ENCODE assay signal across 19 cellular contexts in the genomic region with DNA sequence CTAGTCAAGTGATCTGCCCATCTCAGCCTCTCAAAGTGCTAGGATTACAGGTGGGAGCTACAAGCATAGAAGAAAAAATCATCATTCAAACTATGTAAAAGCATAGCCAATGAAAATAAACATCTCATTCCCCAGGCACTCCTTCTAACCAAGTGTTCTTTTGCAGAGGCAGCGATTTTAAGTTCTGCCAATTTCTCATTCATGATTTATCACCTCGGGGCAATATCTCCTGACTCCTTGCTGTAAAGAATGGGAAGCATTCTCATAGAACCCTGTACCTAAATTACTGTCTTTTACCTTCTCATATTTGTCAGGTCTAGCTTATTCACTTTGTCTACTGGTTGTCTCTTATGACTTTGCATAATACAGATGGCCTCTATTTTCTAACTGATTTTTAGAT.
"Had no signal": no experiment of that assay in that cellular context is flagged by ENCODE, and none has a peak within 500 bp of the region (broad histone marks: within the 10 kb centered on the region; RNA-seq: fewer than 3 reads in every experiment).

No MANE protein-coding gene starts in this region.

- ATAC-seq: activated CD8-positive, alpha-beta T cell treated with anti-CD3 and anti-CD28 coated beads, Interleukin-2, amount 10 ng/mL, durations not matched to agents 7 days and 5 days; esophagus mucosa; T-cell had no signal

- H3K27ac ChIP-seq: coronary artery, prostate gland, right atrium auricular region, SJSA1 had no signal

- H3K36me3 ChIP-seq: prostate gland, right atrium auricular region, SJSA1 had no signal

- H3K4me1 ChIP-seq: prostate gland, SJSA1 had no signal

- H3K9me3 ChIP-seq: prostate gland, right atrium auricular region, SJSA1 had no signal

- H3K9me3 Mint-ChIP-seq: activated naive CD4-positive, alpha-beta T cell treated with anti-CD3 and anti-CD28 coated beads for 36 hours; activated T-cell treated with anti-CD3 and anti-CD28 coated beads, Interleukin-2, amount 50 U/mL, for 24 hours; activated T-helper 2 cell treated with anti-CD3 and anti-CD28 coated beads, Interferon-gamma antibody, Interleukin-2, Interleukin-4, amounts not matched to agents 10 μg/mL and 5 μg/mL and 100 μg/mL, durations not matched to agents 14 hours and 24 hours and 36 hours; neural crest cell; stimulated activated naive CD8-positive, alpha-beta T cell treated with anti-CD3 and anti-CD28 coated beads, Interleukin-15, Interleukin-2, amounts not matched to agents 100 ng/mL and 50 ng/mL, for 24 hours; T-cell had no signal

- H3K27ac Mint-ChIP-seq: activated CD4-positive, alpha-beta T cell treated with anti-CD3 and anti-CD28 coated beads, Interleukin-2, amount 10 ng/mL, durations not matched to agents 7 days and 5 days; activated CD8-positive, alpha-beta T cell treated with anti-CD3 and anti-CD28 coated beads, Interleukin-2, amount 10 ng/mL, durations not matched to agents 7 days and 5 days; activated naive CD4-positive, alpha-beta T cell treated with anti-CD3 and anti-CD28 coated beads for 36 hours; activated T-cell treated with anti-CD3 and anti-CD28 coated beads, Interleukin-2, amount 50 U/mL, for 24 hours; activated T-helper 2 cell treated with anti-CD3 and anti-CD28 coated beads, Interferon-gamma antibody, Interleukin-2, Interleukin-4, amounts not matched to agents 10 μg/mL and 5 μg/mL and 100 μg/mL, durations not matched to agents 14 hours and 24 hours and 36 hours; stimulated activated naive CD8-positive, alpha-beta T cell treated with anti-CD3 and anti-CD28 coated beads, Interleukin-15, Interleukin-2, amounts not matched to agents 100 ng/mL and 50 ng/mL, for 24 hours; T-cell had no signal

- H3K4me3 ChIP-seq: coronary artery, lung, prostate gland, right atrium auricular region, SJSA1 had no signal

- H3K27me3 ChIP-seq: right atrium auricular region, SJSA1 had no signal

- H3K36me3 Mint-ChIP-seq: T-cell had no signal

- H3K4me3 Mint-ChIP-seq: activated CD4-positive, alpha-beta T cell treated with anti-CD3 and anti-CD28 coated beads, Interleukin-2, amount 10 ng/mL, durations not matched to agents 7 days and 5 days; activated CD8-positive, alpha-beta T cell treated with anti-CD3 and anti-CD28 coated beads, Interleukin-2, amount 10 ng/mL, durations not matched to agents 7 days and 5 days; activated naive CD4-positive, alpha-beta T cell treated with anti-CD3 and anti-CD28 coated beads for 36 hours; activated T-cell treated with anti-CD3 and anti-CD28 coated beads, Interleukin-2, amount 50 U/mL, for 24 hours; neural crest cell; stimulated activated naive CD8-positive, alpha-beta T cell treated with anti-CD3 and anti-CD28 coated beads, Interleukin-15, Interleukin-2, amounts not matched to agents 100 ng/mL and 50 ng/mL, for 24 hours; T-cell had no signal

- DNase-seq: activated CD4-positive, alpha-beta T cell treated with anti-CD3 and anti-CD28 coated beads, Interleukin-2, amount 10 ng/mL, durations not matched to agents 7 days and 5 days; activated CD4-positive, CD25-positive, alpha-beta regulatory T cell; activated CD8-positive, alpha-beta T cell treated with anti-CD3 and anti-CD28 coated beads, Interleukin-2, amount 10 ng/mL, durations not matched to agents 7 days and 5 days; activated naive CD4-positive, alpha-beta T cell treated with anti-CD3 and anti-CD28 coated beads for 36 hours; activated T-cell treated with anti-CD3 and anti-CD28 coated beads, Interleukin-2, amount 50 U/mL, for 24 hours; hypothalamus; islet precursor cell; midbrain; T-cell; T-helper 9 cell had no signal

- H3K27me3 Mint-ChIP-seq: activated CD4-positive, alpha-beta T cell treated with anti-CD3 and anti-CD28 coated beads, Interleukin-2, amount 10 ng/mL, durations not matched to agents 7 days and 5 days; activated T-cell treated with anti-CD3 and anti-CD28 coated beads, Interleukin-2, amount 50 U/mL, for 24 hours; stimulated activated naive CD8-positive, alpha-beta T cell treated with anti-CD3 and anti-CD28 coated beads, Interleukin-15, Interleukin-2, amounts not matched to agents 100 ng/mL and 50 ng/mL, for 24 hours; T-cell had no signal
